ENCODE assay signal across 8 cellular contexts in genomic region chr3:20056727-20057611, GRCh38. TPM values are rescaled to one million over a fixed set of nuclear protein-coding genes. Genes with fewer than 3 reads are reported as not detected.
DNase-seq lines count a peak whose midpoint lies in the region; ATAC-seq, FAIRE-seq and TF ChIP-seq lines count a peak whose summit lies in the region.

No MANE protein-coding gene starts in this region.

- H3K4me1 ChIP-seq in heart left ventricle: peaks cover 21 to 75% (median 47%) of the 10 kb centered on the region in 12 donors

- peak; percentile 96 for FAIRE-seq in H54 (lab: Jason Lieb, UNC)

- TF ChIP-seq POLR2A in H54 (IDR thresholded peaks at IDR 0.05; ENCODE audit: low read depth, low read length) (no peak), heart left ventricle (IDR thresholded peaks at IDR 0.05) (peak in 1 of 2 donors; percentile 11)

- no peak for TF ChIP-seq CTCF in RWPE1 (conservative IDR thresholded peaks at IDR 0.05; ENCODE audit: low read depth)
- TF ChIP-seq CTCF in heart left ventricle (IDR thresholded peaks at IDR 0.05): no peak
- no peak for TF ChIP-seq CTCF in GM10248 (IDR thresholded peaks at IDR 0.05; ENCODE audit: control extremely low read depth, extremely low read depth, low read depth, missing control alignments)

- DNase-seq in EL (peak; percentile 85), H54 (ENCODE audit: insufficient read length, low spot score) (peak; percentile 40), RWPE1 (ENCODE audit: low spot score) (peak; percentile 81), heart left ventricle (no peak), stromal cell of bone marrow (ENCODE audit: low read depth) (peak; percentile 64), left colon (no peak), GM10248 (ENCODE audit: extremely low spot score) (no peak)

- peak; percentile 29 to 71 (median 64) for ATAC-seq in heart left ventricle
- no peak for ATAC-seq in left colon
- ATAC-seq in HG03280 (IDR thresholded peaks at IDR 0.05; ENCODE audit: unreplicated experiment): no peak

- CTCF ChIA-PET in RWPE1 (lab: Yijun Ruan, JAX): no interaction called here
- CTCF ChIA-PET in GM10248 (lab: Yijun Ruan, JAX): interaction anchor here (0.8 kb wide), 1 partner anchor 16 kb away, joined by 3 read pairs; no protein-coding TSS in a partner anchor

- no peaks in the 10 kb centered on the region for H3K9me3 ChIP-seq in heart left ventricle

- H3K27me3 ChIP-seq in heart left ventricle: no peaks in the 10 kb centered on the region

- POLR2A ChIA-PET in RWPE1 (lab: Yijun Ruan, JAX; ENCODE audit: low non-redundant PET) (interaction anchor here (0.5 kb wide), 1 partner anchor 22 kb away, joined by 3 read pairs; no protein-coding TSS in a partner anchor), GM10248 (lab: Yijun Ruan, JAX) (no interaction called here)

- intact Hi-C loops in heart left ventricle (cut with DNase I) (no loop called here), left colon (cut with DNase I, micrococcal nuclease) (no loop called here)

- H3K36me3 ChIP-seq in heart left ventricle: no peaks in the 10 kb centered on the region

- no peak overlapping the region for H3K4me3 ChIP-seq in heart left ventricle

- H3K27ac ChIP-seq in RWPE1 (peak overlapping the region; percentile 72), heart left ventricle (peak overlapping the region; percentile 1 to 82 (median 64))

- 9 to 15% (median 9%) methylated on average over 5 of the region's 5 CpGs for WGBS in heart left ventricle, 4 donors

RNA-seq across cellular contexts. Expression of gene KAT2B, which starts 16.7 kb away (rescaled TPM):
- 10 to 100 TPM; 45.9 to 82.8 (median 70.2) TPM for total RNA-seq in heart left ventricle
- polyA plus RNA-seq in heart left ventricle: 10 to 100 TPM; 19.4 to 26.2 TPM
- total RNA-seq in left colon: 10 to 100 TPM; 26.6 to 28.8 TPM

RNA-seq across cellular contexts. Expression of gene PP2D1, which starts 44.9 kb away (rescaled TPM):
- not detected for total RNA-seq in heart left ventricle
- not detected for polyA plus RNA-seq in heart left ventricle
- not detected for total RNA-seq in left colon

Comparison
In these comparisons a context has a peak if more than half of its experiments do, and no peak if none do; other contexts are left out.
1. DNase-seq: peak in EL (single experiment), H54 (single experiment), RWPE1 (single experiment) and stromal cell of bone marrow (single experiment); none in heart left ventricle (0 of 5), left colon (0 of 2) and GM10248 (single experiment).
2. ATAC-seq: peak in heart left ventricle (4 of 4); none in left colon (single experiment) and HG03280 (single experiment).